Comparison of ENCODE assay signal across 23 cellular contexts in the genomic region with DNA sequence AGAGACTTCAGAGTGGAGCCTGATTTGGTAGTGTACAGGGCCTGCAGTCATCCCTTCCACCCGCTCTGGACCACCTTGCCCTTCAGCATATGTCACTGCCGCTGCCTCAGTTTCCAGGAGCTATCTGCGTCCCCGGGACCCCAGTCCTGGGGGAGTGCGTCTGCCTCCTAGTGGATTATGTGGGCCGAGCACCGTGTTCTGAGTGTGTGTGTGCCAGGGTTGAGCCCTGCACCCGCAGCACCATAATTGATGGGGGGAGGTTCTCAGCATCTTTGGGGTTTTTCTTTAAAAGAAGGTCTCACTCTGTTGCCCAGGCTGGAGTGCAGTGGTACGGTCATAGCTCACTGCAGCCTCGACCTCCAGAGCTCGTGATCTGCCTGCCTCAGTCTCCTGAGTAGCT. TPM values are rescaled to one million over a fixed set of nuclear protein-coding genes. Genes with fewer than 3 reads are reported as not detected.
DNase-seq lines count a peak whose midpoint lies in the region; ATAC-seq and TF ChIP-seq lines count a peak whose summit lies in the region.
"Had no signal": no experiment of that assay in that cellular context is flagged by ENCODE, and none has a peak within 500 bp of the region (broad histone marks: within the 10 kb centered on the region; RNA-seq: fewer than 3 reads in every experiment).

No MANE protein-coding gene starts in this region.

- H3K9me3 ChIP-seq in OCI-LY7 (ENCODE audit: low read length), result no peaks in the 10 kb centered on the region
- H3K9me3 ChIP-seq: esophagus squamous epithelium had no signal

- H3K9me2 ChIP-seq in GM23338 (ENCODE audit: insufficient read depth) (no peaks in the 10 kb centered on the region), OCI-LY7 (ENCODE audit: insufficient read depth, low read length) (no peaks in the 10 kb centered on the region)

- no peak overlapping the region for H3K27ac ChIP-seq in GM23338 (ENCODE audit: low read depth)
- no peak overlapping the region for H3K27ac ChIP-seq in OCI-LY7 (ENCODE audit: low read depth, low read length, poor library complexity, severe bottlenecking)
- H3K27ac ChIP-seq: esophagus squamous epithelium, skin epidermis had no signal

- no peak for DNase-seq in AG10803 (ENCODE audit: low read depth)
- DNase-seq in GM23338 (ENCODE audit: low spot score), result peak; percentile 63
- DNase-seq in OCI-LY7 (ENCODE audit: low spot score), result no peak
- DNase-seq in fibroblast of villous mesenchyme (ENCODE audit: low read depth), result no peak
- no peak for DNase-seq in HUDEP-2 (lab: John Stamatoyannopoulos, UW; ENCODE audit: unreplicated experiment in 76 of 76)
- DNase-seq in GM19238 (ENCODE audit: insufficient read length, low spot score), result no peak
- no peak for DNase-seq in activated effector memory CD4-positive, alpha-beta T cell treated with Interleukin-2 at 50 U/mL for 16 hours
- DNase-seq: activated CD4-positive, CD25-positive, alpha-beta regulatory T cell; activated CD8-positive, alpha-beta memory T cell treated with anti-CD3 and anti-CD28 coated beads for 24 hours; activated naive CD8-positive, alpha-beta T cell treated with anti-CD3 and anti-CD28 coated beads for 36 hours; activated T-cell treated with anti-CD3 and anti-CD28 coated beads, Interleukin-2, amount 50 U/mL, for 72 hours; EL; esophagus squamous epithelium; head of caudate nucleus; mesendoderm; natural killer cell; NCI-H2029; SHP77 treated with DMSO at 0.1 percent for 48 hours; stimulated activated CD4-positive, alpha-beta T cell treated with anti-CD3 and anti-CD28 coated beads, Interleukin-2, amount 100 ng/mL, for 48 hours; T-helper 17 cell had no signal

- no peak overlapping the region for H3K27ac Mint-ChIP-seq in GM23338
- H3K27ac Mint-ChIP-seq: activated naive CD8-positive, alpha-beta T cell treated with anti-CD3 and anti-CD28 coated beads for 36 hours; activated T-cell treated with anti-CD3 and anti-CD28 coated beads, Interleukin-2, amount 50 U/mL, for 72 hours; IgD-negative memory B cell; natural killer cell; T-helper 17 cell had no signal

- POLR2A ChIA-PET in OCI-LY7 (lab: Charles Lee), result no interaction called here

- no peak overlapping the region for H3K4me3 Mint-ChIP-seq in GM23338
- H3K4me3 Mint-ChIP-seq: activated naive CD8-positive, alpha-beta T cell treated with anti-CD3 and anti-CD28 coated beads for 36 hours; activated T-cell treated with anti-CD3 and anti-CD28 coated beads, Interleukin-2, amount 50 U/mL, for 72 hours; IgD-negative memory B cell; natural killer cell; T-helper 17 cell had no signal

- H3K79me2 ChIP-seq in GM23338 (replicated peaks; ENCODE audit: insufficient read depth) (no peaks in the 10 kb centered on the region), OCI-LY7 (ENCODE audit: insufficient read depth, low read depth, low read length) (no peaks in the 10 kb centered on the region)

- H3K27me3 ChIP-seq in GM23338 (ENCODE audit: insufficient read depth), result no peaks in the 10 kb centered on the region

- peaks cover 5% of the 10 kb centered on the region for H3K27me3 Mint-ChIP-seq in GM23338 (ENCODE audit: insufficient read depth, low read depth, poor library complexity)

- H3K4me2 ChIP-seq in GM23338, result no peak overlapping the region
- no peak overlapping the region for H3K4me2 ChIP-seq in OCI-LY7 (ENCODE audit: low read length)

- H3K4me3 ChIP-seq in AG10803 (ENCODE audit: low read length) (no peak overlapping the region), GM23338 (no peak overlapping the region), OCI-LY7 (ENCODE audit: low read depth, low read length, poor library complexity, severe bottlenecking) (no peak overlapping the region), fibroblast of villous mesenchyme (ENCODE audit: low read depth, low read length) (no peak overlapping the region)
- H3K4me3 ChIP-seq: esophagus squamous epithelium, skin epidermis had no signal

- H3K36me3 Mint-ChIP-seq in GM23338 (ENCODE audit: low read depth), result peaks cover 21% of the 10 kb centered on the region
- H3K36me3 Mint-ChIP-seq: activated naive CD8-positive, alpha-beta T cell treated with anti-CD3 and anti-CD28 coated beads for 36 hours; IgD-negative memory B cell; natural killer cell had no signal

- CTCF ChIA-PET in OCI-LY7 (lab: Charles Lee; ENCODE audit: unreplicated experiment), result no interaction called here

- no peak overlapping the region for H2AFZ ChIP-seq in GM23338
- no peak overlapping the region for H2AFZ ChIP-seq in OCI-LY7 (ENCODE audit: low read length)

- no TSS peak for BruUV-seq in OCI-LY7 (replicated peaks; lab: Mats Ljungman, UMichigan)

- H4K20me1 ChIP-seq in GM23338 (replicated peaks; ENCODE audit: insufficient read depth), result 0 out of 2 replicates have a peak, but pooled peaks cover 2% of the 10 kb centered on the region
- H4K20me1 ChIP-seq in OCI-LY7 (ENCODE audit: insufficient read depth, low read length), result no peaks in the 10 kb centered on the region

- intact Hi-C loops in OCI-LY7 (cut with micrococcal nuclease; ENCODE audit: unreplicated experiment), result no loop called here

- H3K36me3 ChIP-seq in GM23338 (ENCODE audit: insufficient read depth), result no peaks in the 10 kb centered on the region
- no peaks in the 10 kb centered on the region for H3K36me3 ChIP-seq in OCI-LY7 (ENCODE audit: insufficient read depth, low read length)

- no peaks in the 10 kb centered on the region for H3K9me3 Mint-ChIP-seq in GM23338
- H3K9me3 Mint-ChIP-seq: activated naive CD8-positive, alpha-beta T cell treated with anti-CD3 and anti-CD28 coated beads for 36 hours; activated T-cell treated with anti-CD3 and anti-CD28 coated beads, Interleukin-2, amount 50 U/mL, for 72 hours; IgD-negative memory B cell; natural killer cell had no signal

- H3K4me1 Mint-ChIP-seq in GM23338, result peaks cover 11% of the 10 kb centered on the region
- H3K4me1 Mint-ChIP-seq: activated naive CD8-positive, alpha-beta T cell treated with anti-CD3 and anti-CD28 coated beads for 36 hours; IgD-negative memory B cell; natural killer cell had no signal

- no peaks in the 10 kb centered on the region for H3F3A ChIP-seq in GM23338 (replicated peaks; ENCODE audit: low read depth)

- H3K4me1 ChIP-seq in GM23338 (ENCODE audit: insufficient read depth) (no peaks in the 10 kb centered on the region), OCI-LY7 (ENCODE audit: insufficient read depth, low read length, poor library complexity, severe bottlenecking) (no peaks in the 10 kb centered on the region)

- ATAC-seq in GM23338 (peak; percentile 74), GM19397 (IDR thresholded peaks at IDR 0.05; ENCODE audit: unreplicated experiment) (no peak)
- ATAC-seq: activated T-cell treated with anti-CD3 and anti-CD28 coated beads, Interleukin-2, amount 50 U/mL, for 72 hours; natural killer cell; T-helper 17 cell had no signal

- peak; percentile 8; the same call in 1 of the 2 replicates for TF ChIP-seq CTCF in AG10803 (conservative IDR thresholded peaks at IDR 0.05; ENCODE audit: low read length)
- TF ChIP-seq CTCF in GM23338 (conservative IDR thresholded peaks at IDR 0.05; ENCODE audit: low read depth in 2 of 2), result peak; percentile 72 to 81
- peak; percentile 38; the same call in 1 of the 2 replicates for TF ChIP-seq CTCF in OCI-LY7 (conservative IDR thresholded peaks at IDR 0.05; ENCODE audit: low read length)
- TF ChIP-seq CTCF in fibroblast of villous mesenchyme (IDR thresholded peaks at IDR 0.05; ENCODE audit: insufficient read depth, low read depth, low read length), result peak; percentile 25

TF ChIP-seq in GM23338, 12 proteins besides CTCF, POLR2A, EP300 and RAD21:
- TF ChIP-seq STAT1 (IDR thresholded peaks at IDR 0.05; ENCODE audit: unreplicated experiment) (no peak), NANOG (IDR thresholded peaks at IDR 0.05; ENCODE audit: borderline replicate concordance) (no peak), ZNF331 (CRISPR knock-in tag; IDR thresholded peaks at IDR 0.05; ENCODE audit: low read depth) (no peak)
- TF ChIP-seq, protein P1, sequence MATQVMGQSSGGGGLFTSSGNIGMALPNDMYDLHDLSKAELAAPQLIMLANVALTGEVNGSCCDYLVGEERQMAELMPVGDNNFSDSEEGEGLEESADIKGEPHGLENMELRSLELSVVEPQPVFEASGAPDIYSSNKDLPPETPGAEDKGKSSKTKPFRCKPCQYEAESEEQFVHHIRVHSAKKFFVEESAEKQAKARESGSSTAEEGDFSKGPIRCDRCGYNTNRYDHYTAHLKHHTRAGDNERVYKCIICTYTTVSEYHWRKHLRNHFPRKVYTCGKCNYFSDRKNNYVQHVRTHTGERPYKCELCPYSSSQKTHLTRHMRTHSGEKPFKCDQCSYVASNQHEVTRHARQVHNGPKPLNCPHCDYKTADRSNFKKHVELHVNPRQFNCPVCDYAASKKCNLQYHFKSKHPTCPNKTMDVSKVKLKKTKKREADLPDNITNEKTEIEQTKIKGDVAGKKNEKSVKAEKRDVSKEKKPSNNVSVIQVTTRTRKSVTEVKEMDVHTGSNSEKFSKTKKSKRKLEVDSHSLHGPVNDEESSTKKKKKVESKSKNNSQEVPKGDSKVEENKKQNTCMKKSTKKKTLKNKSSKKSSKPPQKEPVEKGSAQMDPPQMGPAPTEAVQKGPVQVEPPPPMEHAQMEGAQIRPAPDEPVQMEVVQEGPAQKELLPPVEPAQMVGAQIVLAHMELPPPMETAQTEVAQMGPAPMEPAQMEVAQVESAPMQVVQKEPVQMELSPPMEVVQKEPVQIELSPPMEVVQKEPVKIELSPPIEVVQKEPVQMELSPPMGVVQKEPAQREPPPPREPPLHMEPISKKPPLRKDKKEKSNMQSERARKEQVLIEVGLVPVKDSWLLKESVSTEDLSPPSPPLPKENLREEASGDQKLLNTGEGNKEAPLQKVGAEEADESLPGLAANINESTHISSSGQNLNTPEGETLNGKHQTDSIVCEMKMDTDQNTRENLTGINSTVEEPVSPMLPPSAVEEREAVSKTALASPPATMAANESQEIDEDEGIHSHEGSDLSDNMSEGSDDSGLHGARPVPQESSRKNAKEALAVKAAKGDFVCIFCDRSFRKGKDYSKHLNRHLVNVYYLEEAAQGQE (IDR thresholded peaks at IDR 0.05; ENCODE audit: unreplicated experiment), result no peak

RNA-seq across cellular contexts. Expression of a gene that starts 33.6 kb away (rescaled TPM):
- total RNA-seq in GM23338 (2014; rRNA removed; shearing (Covaris generic)), result 131 and 158 TPM in 2 replicates
- polyA plus RNA-seq in GM23338 (2016; fragmentation: Nextera tagmentation; extraction: Ambion mirVana), result 58.3 and 60.9 TPM in 2 replicates
- not detected in 2 replicates for total RNA-seq in OCI-LY7 (2014; rRNA removed; shearing (Covaris generic))
- not detected in 2 replicates for total RNA-seq in OCI-LY7 (2022)
- 81.2 and 93.4 TPM in 2 replicates for total RNA-seq in fibroblast of villous mesenchyme
- total RNA-seq: natural killer cell, T-helper 17 cell had no signal
- polyA plus RNA-seq: IgD-negative memory B cell had no signal

RNA-seq across cellular contexts. Expression of a gene that starts 35.3 kb away (rescaled TPM):
- total RNA-seq in GM23338 (2014; rRNA removed; shearing (Covaris generic)), result 4.5 and 14.2 TPM in 2 replicates
- polyA plus RNA-seq in GM23338 (2016; fragmentation: Nextera tagmentation; extraction: Ambion mirVana), result 0.10 and 0.18 TPM in 2 replicates
- not detected in 2 replicates for total RNA-seq in OCI-LY7 (2014; rRNA removed; shearing (Covaris generic))
- total RNA-seq in OCI-LY7 (2022) (not detected in 2 replicates), fibroblast of villous mesenchyme (under 0.01 and 0.64 TPM in 2 replicates)
- total RNA-seq: activated naive CD8-positive, alpha-beta T cell treated with anti-CD3 and anti-CD28 coated beads for 36 hours; activated T-cell treated with anti-CD3 and anti-CD28 coated beads, Interleukin-2, amount 50 U/mL, for 72 hours; natural killer cell; T-helper 17 cell had no signal
- polyA plus RNA-seq: IgD-negative memory B cell had no signal

Comparison
In these comparisons a context has a peak if more than half of its experiments do, and no peak if none do; other contexts are left out.
1. CTCF ChIP-seq: peak in every context shown above with its lines; median percentile 76 in GM23338; 38 in OCI-LY7; 25 in fibroblast of villous mesenchyme; 8 in AG10803.
2. RNA of a gene that starts 33.6 kb away (total RNA-seq): 131 to 158 TPM in GM23338 and 81.2 to 93.4 TPM in fibroblast of villous mesenchyme; not detected in OCI-LY7; every median in the first group is over 10 times any median in the second.